9 cellular contexts compared by ENCODE assay signal in the genomic region with DNA sequence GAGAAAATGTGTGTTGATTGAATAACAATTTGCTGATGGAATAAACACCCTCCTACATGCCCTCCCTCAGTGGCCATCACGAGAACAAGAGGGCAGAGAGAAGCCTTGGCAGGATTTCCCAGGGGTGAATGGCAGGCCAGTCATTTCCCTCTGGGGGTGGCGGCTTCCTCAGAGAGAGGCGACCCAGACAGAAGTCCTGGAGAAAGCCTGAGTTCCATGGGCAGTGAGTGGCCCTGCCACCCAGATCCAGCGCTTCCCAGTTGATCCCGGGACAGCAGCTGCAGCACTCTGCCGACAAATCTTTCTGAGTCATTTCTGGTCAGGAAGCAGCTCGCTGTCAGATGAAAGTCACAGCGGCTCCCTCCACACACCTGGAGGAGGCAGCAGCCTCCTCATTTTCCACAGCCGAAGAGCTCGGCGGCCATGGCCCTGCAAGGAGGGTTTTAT.
A peak's percentile ranks its signal among the peaks of the same experiment; 100 is the strongest.
DNase-seq lines count a peak whose midpoint lies in the region; ATAC-seq and TF ChIP-seq lines count a peak whose summit lies in the region.
"Had no signal": no experiment of that assay in that cellular context is flagged by ENCODE, and none has a peak within 500 bp of the region (broad histone marks: within the 10 kb centered on the region; RNA-seq: fewer than 3 reads in every experiment).

No MANE protein-coding gene starts in this region.

- peaks cover 86% of the 10 kb centered on the region for H3K4me1 Mint-ChIP-seq in Calu3 (ENCODE audit: low read depth, unreplicated experiment)
- peaks cover 61% of the 10 kb centered on the region for H3K4me1 Mint-ChIP-seq in nephron

- no peak for ATAC-seq in HG03571 (IDR thresholded peaks at IDR 0.05; ENCODE audit: unreplicated experiment)
- ATAC-seq in GM19351 (IDR thresholded peaks at IDR 0.05; ENCODE audit: unreplicated experiment), result no peak
- no peak for ATAC-seq in HG02852 (IDR thresholded peaks at IDR 0.05; ENCODE audit: unreplicated experiment)
- ATAC-seq: activated CD4-positive, CD25-positive, alpha-beta regulatory T cell treated with anti-CD3 and anti-CD28 coated beads, Interleukin-2, amount 50 U/mL, for 24 hours had no signal

- no peaks in the 10 kb centered on the region for H3K27me3 Mint-ChIP-seq in Calu3 (ENCODE audit: unreplicated experiment)
- peaks cover 13% of the 10 kb centered on the region for H3K27me3 Mint-ChIP-seq in nephron (ENCODE audit: low read depth)

- TF ChIP-seq CTCF in Calu3 (IDR thresholded peaks at IDR 0.05; ENCODE audit: unreplicated experiment) (no peak), nephron (IDR thresholded peaks at IDR 0.05; ENCODE audit: unreplicated experiment in 3 of 3) (no peak)

- H3K36me3 Mint-ChIP-seq in Calu3 (ENCODE audit: insufficient read depth, unreplicated experiment), result peaks cover 34% of the 10 kb centered on the region
- no peaks in the 10 kb centered on the region for H3K36me3 Mint-ChIP-seq in nephron (ENCODE audit: low read depth)

- CTCF ChIA-PET in Calu3 (lab: Charles Lee), result interaction anchor here (0.6 to 1.6 kb wide), 10 partner anchors 10 to 222 kb away, joined by 3 to 12 read pairs (median 4); no protein-coding TSS in a partner anchor

- H3K27ac Mint-ChIP-seq in Calu3 (ENCODE audit: unreplicated experiment), result peak overlapping the region; percentile 80
- peak overlapping the region; percentile 78 to 97 (median 86) for H3K27ac Mint-ChIP-seq in nephron

- peak; percentile 78 for DNase-seq in Calu3
- peak; percentile 81 for DNase-seq in M059J (ENCODE audit: low read depth)
- peak; percentile 91 for DNase-seq in dermis blood vessel endothelial cell
- no peak for DNase-seq in SIG-M5 treated with dmso at 0.1 percent for 504 hours (lab: John Stamatoyannopoulos, UW; ENCODE audit: unreplicated experiment)

- BruUV-seq in Calu3 (replicated peaks; lab: Mats Ljungman, UMichigan), result no TSS peak

- H3K4me3 Mint-ChIP-seq in Calu3 (ENCODE audit: low read depth, unreplicated experiment) (peak overlapping the region; percentile 27), nephron (no peak overlapping the region)

- H3K9me3 Mint-ChIP-seq in Calu3 (ENCODE audit: low read depth, unreplicated experiment) (no peaks in the 10 kb centered on the region), nephron (no peaks in the 10 kb centered on the region)

- intact Hi-C loops in Calu3 (cut with micrococcal nuclease; ENCODE audit: unreplicated experiment), result loop anchor here (2.0 kb wide), 1 partner anchor 26 kb away; no protein-coding TSS in a partner anchor
